Comparison of ENCODE assay signal across 29 cellular contexts in the genomic region with DNA sequence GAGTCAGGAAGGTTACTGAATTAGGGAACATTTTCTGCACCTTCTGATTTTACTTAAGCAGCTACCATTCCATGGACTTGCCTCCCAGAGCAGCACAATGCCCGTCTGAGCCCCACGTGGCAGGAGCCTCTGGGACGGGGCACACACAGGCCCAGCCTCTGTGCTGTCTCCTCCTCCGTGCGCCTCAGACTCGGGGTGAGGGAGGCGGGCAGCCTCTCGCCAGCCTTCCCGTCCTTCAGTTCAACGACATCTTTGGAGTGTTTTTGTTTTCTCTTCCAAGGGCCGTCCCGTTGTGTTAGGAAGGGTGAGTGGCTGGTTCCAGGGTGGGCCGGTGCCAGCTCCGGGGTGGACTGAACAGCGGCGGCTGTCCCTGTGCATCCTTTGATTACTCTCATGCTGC. TPM values are rescaled to one million over a fixed set of nuclear protein-coding genes. Genes with fewer than 3 reads are reported as not detected.
DNase-seq lines count a peak whose midpoint lies in the region; ATAC-seq and TF ChIP-seq lines count a peak whose summit lies in the region.
"Had no signal": no experiment of that assay in that cellular context is flagged by ENCODE, and none has a peak within 500 bp of the region (broad histone marks: within the 10 kb centered on the region; RNA-seq: fewer than 3 reads in every experiment).

No MANE protein-coding gene starts in this region.

- H2AFZ ChIP-seq in IMR-90 (replicated peaks; ENCODE audit: low read length, poor library complexity) = no peak overlapping the region

- no peak overlapping the region for H2BK20ac ChIP-seq in IMR-90 (ENCODE audit: low read depth, low read length)

- no peak overlapping the region for H2BK5ac ChIP-seq in IMR-90 (ENCODE audit: low read depth, low read length, poor library complexity, severe bottlenecking)

- peaks cover 74% of the 10 kb centered on the region for H3K36me3 Mint-ChIP-seq in effector memory CD8-positive, alpha-beta T cell (ENCODE audit: insufficient read depth)
- peaks cover 47% of the 10 kb centered on the region for H3K36me3 Mint-ChIP-seq in nephron progenitor cell (ENCODE audit: low read depth)
- peaks cover 49 to 73% of the 10 kb centered on the region in 2 donors for H3K36me3 Mint-ChIP-seq in stimulated activated naive B cell treated with anti-CD40 and anti-IgM and Interleukin-4, amounts not matched to agents 10 μg/mL and 1 μg/mL and 100 μg/mL, for 72 hours

- POLR2A ChIA-PET in IMR-90 (lab: Charles Lee; ENCODE audit: unreplicated experiment) = no interaction called here

- no peak overlapping the region for H2BK120ac ChIP-seq in IMR-90 (ENCODE audit: low read depth, low read length)

- H3K27me3 ChIP-seq in IMR-90 (ENCODE audit: control insufficient read depth, insufficient read depth, low read length) = no peaks in the 10 kb centered on the region
- no peaks in the 10 kb centered on the region for H3K27me3 ChIP-seq in tibial artery
- H3K27me3 ChIP-seq: BE2C, uterus had no signal

- no peaks in the 10 kb centered on the region for H3K27me3 Mint-ChIP-seq in effector memory CD8-positive, alpha-beta T cell
- H3K27me3 Mint-ChIP-seq in nephron progenitor cell (ENCODE audit: low read depth, poor library complexity) = no peaks in the 10 kb centered on the region
- no peaks in the 10 kb centered on the region for H3K27me3 Mint-ChIP-seq in stimulated activated naive B cell treated with anti-CD40 and anti-IgM and Interleukin-4, amounts not matched to agents 10 μg/mL and 1 μg/mL and 100 μg/mL, for 72 hours
- H3K27me3 Mint-ChIP-seq: activated CD8-positive, alpha-beta memory T cell treated with anti-CD3 and anti-CD28 coated beads, Interleukin-2, amount 10 ng/mL, durations not matched to agents 7 days and 5 days; activated naive CD8-positive, alpha-beta T cell treated with anti-CD3 and anti-CD28 coated beads, Interleukin-2, amount 10 ng/mL, durations not matched to agents 7 days and 5 days had no signal

- H3K18ac ChIP-seq in IMR-90 (ENCODE audit: low read depth, low read length) = no peak overlapping the region

- TSS peak; percentile 43 for BruUV-seq in IMR-90 (replicated peaks; lab: Mats Ljungman, UMichigan)

- H3K4ac ChIP-seq in IMR-90 (ENCODE audit: low read depth, low read length) = no peak overlapping the region

- H3K9ac ChIP-seq in IMR-90 (ENCODE audit: low read depth, low read length) = no peak overlapping the region
- H3K9ac ChIP-seq: KMS-11, SK-N-SH had no signal

- no peaks in the 10 kb centered on the region for H3K9me3 Mint-ChIP-seq in effector memory CD8-positive, alpha-beta T cell
- no peaks in the 10 kb centered on the region for H3K9me3 Mint-ChIP-seq in nephron progenitor cell
- H3K9me3 Mint-ChIP-seq in stimulated activated naive B cell treated with anti-CD40 and anti-IgM and Interleukin-4, amounts not matched to agents 10 μg/mL and 1 μg/mL and 100 μg/mL, for 72 hours = no peaks in the 10 kb centered on the region
- H3K9me3 Mint-ChIP-seq: activated naive CD8-positive, alpha-beta T cell treated with anti-CD3 and anti-CD28 coated beads, Interleukin-2, amount 10 ng/mL, durations not matched to agents 7 days and 5 days; activated T-cell treated with anti-CD3 and anti-CD28 coated beads, Interleukin-2, amount 50 U/mL, for 4 hours; CD8-positive, alpha-beta memory T cell; T-helper 1 cell treated with Interleukin-12 subunit alpha and Interleukin-12 subunit beta and Interleukin-4 antibody, amounts not matched to agents 30 μg/mL and 1 μg/mL, for 36 hours had no signal

- intact Hi-C loops in IMR-90 (cut with micrococcal nuclease) (no loop called here), tibial artery (cut with DNase I; ENCODE audit: low total_unique reads) (no loop called here)

- H3K9me1 ChIP-seq in IMR-90 (ENCODE audit: insufficient read depth, low read length) = peaks cover 12% of the 10 kb centered on the region; the same call in 1 of the 2 replicates

- peak overlapping the region; percentile 75 for H2AK9ac ChIP-seq in IMR-90 (replicated peaks; ENCODE audit: low read depth, low read length, poor library complexity)

- H2AK5ac ChIP-seq in IMR-90 (ENCODE audit: low read depth, low read length) = no peak overlapping the region

- peaks cover 87% of the 10 kb centered on the region for H4K20me1 ChIP-seq in IMR-90 (ENCODE audit: insufficient read depth, low read length)

- H2BK15ac ChIP-seq in IMR-90 (ENCODE audit: low read depth, low read length) = no peak overlapping the region

- no peak overlapping the region for H4K91ac ChIP-seq in IMR-90 (ENCODE audit: insufficient read depth, low read depth, low read length)

- in situ Hi-C loops in IMR-90 (cut with MboI; ENCODE audit: low sequenced_read_pairs) = no loop called here

- H3K4me3 ChIP-seq in IMR-90 (ENCODE audit: insufficient read depth, low read depth, low read length) (no peak overlapping the region), tibial artery (no peak overlapping the region)
- H3K4me3 ChIP-seq: GM12878, HAP-1, uterus had no signal

- H3K9me3 ChIP-seq in IMR-90 (ENCODE audit: control insufficient read depth, insufficient read depth, low read length) (no peaks in the 10 kb centered on the region), tibial artery (no peaks in the 10 kb centered on the region)
- H3K9me3 ChIP-seq: BE2C, HAP-1, SK-N-SH, uterus had no signal

- 72% methylated on average over 6 of the region's 16 CpGs; no CpG with 5 or more reads in 1 of the 2 experiments for WGBS in IMR-90 (ENCODE audit: extremely low coverage in 2 of 2, insufficient read length in 1 of 2), 2 experiments

- H3K36me3 ChIP-seq in IMR-90 (ENCODE audit: control insufficient read depth, insufficient read depth, low read length) (peaks cover 64% of the 10 kb centered on the region), tibial artery (peaks cover 11 to 70% (median 46%) of the 10 kb centered on the region in 3 donors)
- H3K36me3 ChIP-seq: BE2C, uterus had no signal

- TF ChIP-seq CTCF in IMR-90 (conservative IDR thresholded peaks at IDR 0.05; ENCODE audit: low read depth, low read length) (no peak), nephron progenitor cell (IDR thresholded peaks at IDR 0.05) (no peak), tibial artery (IDR thresholded peaks at IDR 0.05) (no peak)

- DNase-seq in IMR-90 = no peak
- DNase-seq in effector memory CD8-positive, alpha-beta T cell = no peak
- DNase-seq in nephron progenitor cell = no peak
- DNase-seq in tibial artery = no peak
- no peak for DNase-seq in midbrain (lab: John Stamatoyannopoulos, UW)
- no peak for DNase-seq in stimulated activated naive B cell treated with anti-CD40 and anti-IgM and Interleukin-4, amounts not matched to agents 10 μg/mL and 1 μg/mL and 100 μg/mL, for 72 hours
- no peak for DNase-seq in NCI-H510A treated with DMSO at 0.1 percent for 48 hours (lab: John Stamatoyannopoulos, UW)
- DNase-seq: ACHN; activated CD4-positive, alpha-beta T cell treated with anti-CD3 and anti-CD28 coated beads, Interleukin-2, amount 50 U/mL, for 1 hour; activated CD4-positive, CD25-positive, alpha-beta regulatory T cell; activated CD8-positive, alpha-beta memory T cell treated with anti-CD3 and anti-CD28 coated beads, Interleukin-2, amount 10 ng/mL, durations not matched to agents 7 days and 5 days; activated gamma-delta T cell; activated naive CD8-positive, alpha-beta T cell treated with anti-CD3 and anti-CD28 coated beads, Interleukin-2, amount 10 ng/mL, durations not matched to agents 7 days and 5 days; activated T-cell treated with anti-CD3 and anti-CD28 coated beads, Interleukin-2, amount 50 U/mL, for 4 hours; BE2C; CD8-positive, alpha-beta memory T cell; mesendoderm; MM.1S; NCI-H1105 treated with DMSO at 0.1 percent for 48 hours; NCI-H1930; NCI-H524 treated with DMSO at 0.1 percent for 48 hours; SK-N-SH; stimulated activated naive CD4-positive, alpha-beta T cell treated with Interleukin-2 at 50 U/mL for 16 hours; uterus had no signal

- H3K4me1 ChIP-seq in IMR-90 (ENCODE audit: control insufficient read depth, insufficient read depth, low read length) (peaks cover 13% of the 10 kb centered on the region; the same call in 1 of the 2 replicates), tibial artery (peaks cover 0 to 99% (median 68%) of the 10 kb centered on the region in 4 donors)
- H3K4me1 ChIP-seq: BE2C, HAP-1 had no signal

- dilution Hi-C loops in IMR-90 (cut with HindIII; ENCODE audit: low sequenced_read_pairs, unreplicated experiment) = no loop called here

- H3K14ac ChIP-seq in IMR-90 (replicated peaks; ENCODE audit: low read depth, low read length) = no peak overlapping the region

- ATAC-seq in IMR-90 (ENCODE audit: low read depth) = no peak
- no peak for ATAC-seq in effector memory CD8-positive, alpha-beta T cell (replicated peaks)
- ATAC-seq in stimulated activated naive B cell treated with anti-CD40 and anti-IgM and Interleukin-4, amounts not matched to agents 10 μg/mL and 1 μg/mL and 100 μg/mL, for 72 hours (replicated peaks) = no peak
- ATAC-seq: activated CD8-positive, alpha-beta memory T cell treated with anti-CD3 and anti-CD28 coated beads, Interleukin-2, amount 10 ng/mL, durations not matched to agents 7 days and 5 days; activated T-cell treated with anti-CD3 and anti-CD28 coated beads, Interleukin-2, amount 50 U/mL, for 4 hours; GM12878 had no signal

- H3K4me2 ChIP-seq in IMR-90 (ENCODE audit: low read depth, low read length) = no peak overlapping the region
- H3K4me2 ChIP-seq: KMS-11, SK-N-SH had no signal

- CTCF ChIA-PET in IMR-90 (lab: Yijun Ruan, JAX) = no interaction called here

- H3K4me3 Mint-ChIP-seq in effector memory CD8-positive, alpha-beta T cell = no peak overlapping the region
- H3K4me3 Mint-ChIP-seq in nephron progenitor cell = no peak overlapping the region
- no peak overlapping the region for H3K4me3 Mint-ChIP-seq in stimulated activated naive B cell treated with anti-CD40 and anti-IgM and Interleukin-4, amounts not matched to agents 10 μg/mL and 1 μg/mL and 100 μg/mL, for 72 hours
- H3K4me3 Mint-ChIP-seq: activated CD8-positive, alpha-beta memory T cell treated with anti-CD3 and anti-CD28 coated beads, Interleukin-2, amount 10 ng/mL, durations not matched to agents 7 days and 5 days; activated naive CD8-positive, alpha-beta T cell treated with anti-CD3 and anti-CD28 coated beads, Interleukin-2, amount 10 ng/mL, durations not matched to agents 7 days and 5 days; activated T-cell treated with anti-CD3 and anti-CD28 coated beads, Interleukin-2, amount 50 U/mL, for 4 hours; CD8-positive, alpha-beta memory T cell; T-helper 1 cell treated with Interleukin-12 subunit alpha and Interleukin-12 subunit beta and Interleukin-4 antibody, amounts not matched to agents 30 μg/mL and 1 μg/mL, for 36 hours had no signal

- no peak overlapping the region; the same call in 1 of the 2 replicates for H3K23ac ChIP-seq in IMR-90 (ENCODE audit: low read depth, low read length)

- H3K27ac ChIP-seq in IMR-90 (ENCODE audit: insufficient read depth, low read length) (no peak overlapping the region), tibial artery (peak overlapping the region; percentile 54 to 82)
- H3K27ac ChIP-seq: HL-60, KMS-11, uterus had no signal

- no peak overlapping the region for H4K5ac ChIP-seq in IMR-90 (ENCODE audit: low read depth, low read length)

- H4K8ac ChIP-seq in IMR-90 (ENCODE audit: low read depth in 2 of 2, low read length in 2 of 2) = no peak overlapping the region

- H3K79me1 ChIP-seq in IMR-90 (ENCODE audit: low read depth in 1 of 2, low read length in 2 of 2) = peaks cover 28 to 87% of the 10 kb centered on the region in 2 experiments; a peak in 3 of 4 replicates

- TF ChIP-seq RAD21 in IMR-90 (IDR thresholded peaks at IDR 0.05; ENCODE audit: low read length) = no peak

- TF ChIP-seq POLR2A in IMR-90 (IDR thresholded peaks at IDR 0.05; ENCODE audit: low read depth, low read length) = no peak

- peak overlapping the region; percentile 41 to 79 for H3K27ac Mint-ChIP-seq in effector memory CD8-positive, alpha-beta T cell
- H3K27ac Mint-ChIP-seq in nephron progenitor cell = peak overlapping the region; percentile 81
- no peak overlapping the region for H3K27ac Mint-ChIP-seq in stimulated activated naive B cell treated with anti-CD40 and anti-IgM and Interleukin-4, amounts not matched to agents 10 μg/mL and 1 μg/mL and 100 μg/mL, for 72 hours
- H3K27ac Mint-ChIP-seq: activated CD8-positive, alpha-beta memory T cell treated with anti-CD3 and anti-CD28 coated beads, Interleukin-2, amount 10 ng/mL, durations not matched to agents 7 days and 5 days; activated naive CD8-positive, alpha-beta T cell treated with anti-CD3 and anti-CD28 coated beads, Interleukin-2, amount 10 ng/mL, durations not matched to agents 7 days and 5 days; T-helper 1 cell treated with Interleukin-12 subunit alpha and Interleukin-12 subunit beta and Interleukin-4 antibody, amounts not matched to agents 30 μg/mL and 1 μg/mL, for 36 hours had no signal

- H3K56ac ChIP-seq in IMR-90 (ENCODE audit: extremely low read depth, insufficient read depth, low read length) = no peak overlapping the region

- peaks cover 23 to 26% of the 10 kb centered on the region in 2 donors for H3K4me1 Mint-ChIP-seq in effector memory CD8-positive, alpha-beta T cell (ENCODE audit: low read depth in 2 of 2)
- peaks cover 38% of the 10 kb centered on the region for H3K4me1 Mint-ChIP-seq in nephron progenitor cell
- peaks cover 18 to 28% of the 10 kb centered on the region in 2 donors for H3K4me1 Mint-ChIP-seq in stimulated activated naive B cell treated with anti-CD40 and anti-IgM and Interleukin-4, amounts not matched to agents 10 μg/mL and 1 μg/mL and 100 μg/mL, for 72 hours
- H3K4me1 Mint-ChIP-seq: activated CD8-positive, alpha-beta memory T cell treated with anti-CD3 and anti-CD28 coated beads, Interleukin-2, amount 10 ng/mL, durations not matched to agents 7 days and 5 days; activated naive CD8-positive, alpha-beta T cell treated with anti-CD3 and anti-CD28 coated beads, Interleukin-2, amount 10 ng/mL, durations not matched to agents 7 days and 5 days had no signal

RNA-seq across cellular contexts. Expression of gene NDEL1, which starts 31.8 kb away (rescaled TPM):
- total RNA-seq in IMR-90 (2012; rRNA removed) = 28.9 and 40.3 TPM in 2 replicates
- polyA plus RNA-seq in IMR-90 (2012; rRNA removed) = 95.6 and 97.7 TPM in 2 replicates
- 53.9 and 88.1 TPM in 2 replicates for polyA plus RNA-seq in IMR-90 (2012; cell fraction: cytosol; rRNA removed)
- 152 and 190 TPM in 2 replicates for polyA plus RNA-seq in IMR-90 (2012; cell fraction: nucleus; rRNA removed; ENCODE audit: low replicate concordance)
